Comparison of ENCODE assay signal across 8 cellular contexts in genomic region chr3:131381445-131382291, GRCh38. TPM values are rescaled to one million over a fixed set of nuclear protein-coding genes. Genes with fewer than 3 reads are reported as not detected.
A peak's percentile ranks its signal among the peaks of the same experiment; 100 is the strongest.
DNase-seq lines count a peak whose midpoint lies in the region; ATAC-seq, FAIRE-seq and TF ChIP-seq lines count a peak whose summit lies in the region.

TSS of gene NUDT16 (plus strand) at chr3:131381774. CDS start at chr3:131381805, 31 bp downstream.

- no peak for TF ChIP-seq CTCF in A549 (IDR thresholded peaks at IDR 0.05)
- no peak for TF ChIP-seq CTCF in WI38 (IDR thresholded peaks at IDR 0.05; ENCODE audit: low read depth, low read length)
- TF ChIP-seq CTCF in bronchial epithelial cell (IDR thresholded peaks at IDR 0.05; ENCODE audit: insufficient read depth, low read length, severe bottlenecking): peak; percentile 8

- H3K27me3 ChIP-seq in bronchial epithelial cell (ENCODE audit: control insufficient read depth, insufficient read depth, low read length): no peaks in the 10 kb centered on the region
- no peaks in the 10 kb centered on the region for H3K27me3 ChIP-seq in iPS-20b (ENCODE audit: insufficient read depth, low read length)
- H3K27me3 ChIP-seq in skeletal muscle tissue (ENCODE audit: control insufficient read depth in 3 of 3, insufficient read depth in 3 of 3, low read length in 3 of 3): no peaks in the 10 kb centered on the region

- CTCF ChIA-PET in A549 (lab: Yijun Ruan, JAX): interaction anchor here (1.0 to 1.6 kb wide), 2 partner anchors 17 to 653 kb away, joined by 3 to 5 read pairs; partner anchors contain the start of gene CPNE4

- POLR2A ChIA-PET in A549 (lab: Yijun Ruan, JAX): interaction anchor here (0.7 to 1.7 kb wide), 8 partner anchors 10 to 145 kb away, joined by 3 to 10 read pairs (median 4); no protein-coding TSS in a partner anchor

- DNase-seq in A549 (ENCODE audit: low read depth in 1 of 2, low spot score in 1 of 2): peak; percentile 87 to 97
- peak; percentile 100 for DNase-seq in NCI-H2196 treated with DMSO at 0.1 percent for 48 hours (lab: John Stamatoyannopoulos, UW; ENCODE audit: unreplicated experiment)
- DNase-seq in bronchial epithelial cell (ENCODE audit: low read depth): peak; percentile 95

- H3K9me3 ChIP-seq in A549: no peaks in the 10 kb centered on the region
- no peaks in the 10 kb centered on the region for H3K9me3 ChIP-seq in iPS-20b (ENCODE audit: insufficient read depth, low read depth, low read length)
- no peaks in the 10 kb centered on the region for H3K9me3 ChIP-seq in skeletal muscle tissue (ENCODE audit: control insufficient read depth in 3 of 3, low read length in 3 of 3)

- peak within 1 kb of the TSS; percentile 70 for H3K4me3 ChIP-seq in A549
- H3K4me3 ChIP-seq in WI38 (ENCODE audit: low read depth, low read length): peak within 1 kb of the TSS; percentile 89
- H3K4me3 ChIP-seq in bronchial epithelial cell (ENCODE audit: low read depth, low read length): peak within 1 kb of the TSS; percentile 91
- H3K4me3 ChIP-seq in iPS-20b (ENCODE audit: low read length): peak within 1 kb of the TSS; percentile 76
- peak within 1 kb of the TSS; percentile 86 to 96 (median 92) for H3K4me3 ChIP-seq in skeletal muscle tissue (ENCODE audit: low read length in 3 of 3)

- peaks cover 2% of the 10 kb centered on the region for H3K36me3 ChIP-seq in bronchial epithelial cell (ENCODE audit: control insufficient read depth, insufficient read depth, low read length)
- H3K36me3 ChIP-seq in iPS-20b (ENCODE audit: insufficient read depth, low read depth, low read length): peaks cover 34% of the 10 kb centered on the region
- peaks cover 22 to 23% (median 22%) of the 10 kb centered on the region in 3 donors for H3K36me3 ChIP-seq in skeletal muscle tissue (ENCODE audit: control insufficient read depth in 3 of 3, insufficient read depth in 3 of 3, low read length in 3 of 3)

- no peak; a peak in 1 of 5 replicates for TF ChIP-seq RAD21 in A549 (conservative IDR thresholded peaks at IDR 0.05 in 1 of 2, IDR thresholded peaks at IDR 0.05 in 1 of 2)

- peak within 1 kb of the TSS; percentile 75 to 94 for H3K27ac ChIP-seq in A549
- H3K27ac ChIP-seq in iPS-20b (ENCODE audit: low read length): no peak within 1 kb of the TSS
- H3K27ac ChIP-seq in skeletal muscle tissue (ENCODE audit: low read depth, low read length): peak within 1 kb of the TSS; percentile 90

- H3K4me1 ChIP-seq in A549 (no peaks in the 10 kb centered on the region; the same call in 2 of the 3 replicates), iPS-20b (ENCODE audit: insufficient read depth, low read length) (peaks cover 4% of the 10 kb centered on the region; the same call in 1 of the 2 replicates), skeletal muscle tissue (ENCODE audit: control insufficient read depth in 3 of 3, insufficient read depth in 3 of 3, low read length in 3 of 3) (peaks cover 24 to 44% (median 36%) of the 10 kb centered on the region in 3 donors)

- TF ChIP-seq EP300 in A549 (IDR thresholded peaks at IDR 0.05): no peak

- H3K9ac ChIP-seq in iPS-20b (ENCODE audit: low read depth, low read length) (peak within 1 kb of the TSS; percentile 92), skeletal muscle tissue (ENCODE audit: low read depth in 1 of 3, low read length in 3 of 3) (peak within 1 kb of the TSS; percentile 89 to 97 (median 94))

- H3K4me2 ChIP-seq in A549: peak within 1 kb of the TSS; percentile 79

- 3% methylated on average over 13 of the region's 73 CpGs for WGBS in A549 (ENCODE audit: missing lambda C conversion rate)

- ATAC-seq in A549: peak; percentile 99 to 100
- peak; percentile 97 for ATAC-seq in GM18861 (IDR thresholded peaks at IDR 0.05; ENCODE audit: unreplicated experiment)
- peak; percentile 99 for ATAC-seq in HG03095 (IDR thresholded peaks at IDR 0.05; ENCODE audit: unreplicated experiment)

- TF ChIP-seq POLR2A in A549 (IDR thresholded peaks at IDR 0.05; ENCODE audit: low read length): peak; percentile 84

- FAIRE-seq in A549 (lab: Jason Lieb, UNC): no peak
- FAIRE-seq in bronchial epithelial cell (lab: Jason Lieb, UNC): no peak

TF ChIP-seq in A549, 52 proteins besides CTCF, POLR2A, EP300 and RAD21:
- TF ChIP-seq ESRRA (IDR thresholded peaks at IDR 0.05; ENCODE audit: borderline replicate concordance, low read length) (no peak), NPAS2 (CRISPR knock-in tag; IDR thresholded peaks at IDR 0.05; ENCODE audit: borderline replicate concordance) (no peak), MAFK (IDR thresholded peaks at IDR 0.05; ENCODE audit: partially characterized antibody) (no peak), E2F6 (IDR thresholded peaks at IDR 0.05; ENCODE audit: borderline replicate concordance, low read depth) (peak; percentile 56; the same call in 1 of the 2 replicates), CBX8 (IDR thresholded peaks at IDR 0.05) (no peak), KDM5A (IDR thresholded peaks at IDR 0.05) (0 out of 2 replicates have a peak, but pooled peaks have one; percentile 23), HDAC2 (IDR thresholded peaks at IDR 0.05) (no peak), PHF8 (IDR thresholded peaks at IDR 0.05; ENCODE audit: borderline replicate concordance, low read depth) (peak; percentile 71; the same call in 1 of the 2 replicates), TP53 (CRISPR knock-in tag; IDR thresholded peaks at IDR 0.05) (no peak), MAX (IDR thresholded peaks at IDR 0.05) (peak; percentile 60), TFCP2L1 (CRISPR knock-in tag; IDR thresholded peaks at IDR 0.05) (no peak)

RNA-seq across cellular contexts. Expression of gene NUDT16, which starts in this region (rescaled TPM):
- polyA plus RNA-seq in A549 (2011; rRNA removed) (5.6 and 8.2 TPM in 2 replicates), A549 (2017; fragmentation: RNase III; extraction: RNeasy Plus Mini Kit Qiagen cat#74134 plus additional on column Dnase treatment) (9.2 to 11.2 TPM (median 10.7 TPM) in 3 replicates)
- 3.6 and 4.8 TPM in 2 replicates for polyA plus RNA-seq in A549 (2012; cell fraction: cytosol; rRNA removed)
- 4.3 TPM in 2 replicates for polyA plus RNA-seq in A549 (2012; cell fraction: nucleus; rRNA removed)
- 3.6 and 4.2 TPM in 2 replicates for polyA minus RNA-seq in A549 (2011; rRNA and poly(A)+ RNA removed)
- total RNA-seq in bronchial epithelial cell (5.4 and 7.6 TPM in 2 replicates), skeletal muscle tissue (8.9 TPM)
